Comparison of ENCODE assay signal across 2 cellular contexts in the genomic region with DNA sequence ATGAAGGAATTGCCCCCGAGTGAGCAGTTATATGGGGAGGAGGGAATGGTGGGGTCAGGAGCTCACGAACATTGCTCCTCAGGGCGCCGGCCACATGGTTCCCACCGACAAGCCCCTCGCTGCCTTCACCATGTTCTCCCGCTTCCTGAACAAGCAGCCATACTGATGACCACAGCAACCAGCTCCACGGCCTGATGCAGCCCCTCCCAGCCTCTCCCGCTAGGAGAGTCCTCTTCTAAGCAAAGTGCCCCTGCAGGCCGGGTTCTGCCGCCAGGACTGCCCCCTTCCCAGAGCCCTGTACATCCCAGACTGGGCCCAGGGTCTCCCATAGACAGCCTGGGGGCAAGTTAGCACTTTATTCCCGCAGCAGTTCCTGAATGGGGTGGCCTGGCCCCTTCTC.
TF ChIP-seq lines count a peak whose summit lies in the region.

No MANE protein-coding gene starts in this region.

TF ChIP-seq in IMR-90, 13 proteins besides CTCF, POLR2A, EP300 and RAD21:
- TF ChIP-seq RFX5 (IDR thresholded peaks at IDR 0.05; ENCODE audit: low read depth, low read length) (no peak), MAFK (IDR thresholded peaks at IDR 0.05; ENCODE audit: low read depth, low read length) (no peak), MAZ (IDR thresholded peaks at IDR 0.05; ENCODE audit: borderline replicate concordance, low read depth, low read length) (no peak), SMC3 (IDR thresholded peaks at IDR 0.05; ENCODE audit: low read depth, low read length) (no peak), FOS (IDR thresholded peaks at IDR 0.05; ENCODE audit: low read depth, low read length) (no peak), MXI1 (IDR thresholded peaks at IDR 0.05; ENCODE audit: borderline replicate concordance, low read depth, low read length) (no peak), NFE2L2 (IDR thresholded peaks at IDR 0.05; ENCODE audit: low read depth, low read length) (no peak), CHD1 (IDR thresholded peaks at IDR 0.05; ENCODE audit: low read depth, low read length) (no peak), CEBPB (IDR thresholded peaks at IDR 0.05; ENCODE audit: low read depth, low read length) (no peak), BHLHE40 (IDR thresholded peaks at IDR 0.05; ENCODE audit: low read depth, low read length) (no peak)
- TF ChIP-seq, protein P1, sequence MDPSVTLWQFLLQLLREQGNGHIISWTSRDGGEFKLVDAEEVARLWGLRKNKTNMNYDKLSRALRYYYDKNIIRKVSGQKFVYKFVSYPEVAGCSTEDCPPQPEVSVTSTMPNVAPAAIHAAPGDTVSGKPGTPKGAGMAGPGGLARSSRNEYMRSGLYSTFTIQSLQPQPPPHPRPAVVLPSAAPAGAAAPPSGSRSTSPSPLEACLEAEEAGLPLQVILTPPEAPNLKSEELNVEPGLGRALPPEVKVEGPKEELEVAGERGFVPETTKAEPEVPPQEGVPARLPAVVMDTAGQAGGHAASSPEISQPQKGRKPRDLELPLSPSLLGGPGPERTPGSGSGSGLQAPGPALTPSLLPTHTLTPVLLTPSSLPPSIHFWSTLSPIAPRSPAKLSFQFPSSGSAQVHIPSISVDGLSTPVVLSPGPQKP (IDR thresholded peaks at IDR 0.05; ENCODE audit: borderline replicate concordance, low read depth, low read length), result no peak

TF ChIP-seq in K562, 482 proteins besides CTCF, POLR2A, EP300 and RAD21:
- TF ChIP-seq KLF10 (CRISPR knock-in tag; IDR thresholded peaks at IDR 0.05) (no peak), CBX5 (IDR thresholded peaks at IDR 0.05; ENCODE audit: borderline replicate concordance, low read depth) (no peak), POLR2G (IDR thresholded peaks at IDR 0.05; ENCODE audit: low read depth, low read length) (peak; percentile 24; the same call in 1 of the 2 replicates), RBFOX2 (IDR thresholded peaks at IDR 0.05; ENCODE audit: low read depth, low read length) (peak; percentile 37; the same call in 1 of the 2 replicates)
